Comparison of ENCODE assay signal across 14 cellular contexts in genomic region chr19:35844482-35845214, GRCh38. TPM values are rescaled to one million over a fixed set of nuclear protein-coding genes. Genes with fewer than 3 reads are reported as not detected.
DNase-seq lines count a peak whose midpoint lies in the region; ATAC-seq lines count a peak whose summit lies in the region.
"Had no signal": no experiment of that assay in that cellular context is flagged by ENCODE, and none has a peak within 500 bp of the region (broad histone marks: within the 10 kb centered on the region; RNA-seq: fewer than 3 reads in every experiment).

No MANE protein-coding gene starts in this region.

- H3K27me3 Mint-ChIP-seq in activated CD4-positive, alpha-beta T cell treated with anti-CD3 and anti-CD28 coated beads, Interleukin-2, amount 10 ng/mL, durations not matched to agents 24 days and 14 days = peaks cover 51% of the 10 kb centered on the region
- peaks cover 63% of the 10 kb centered on the region for H3K27me3 Mint-ChIP-seq in activated CD4-positive, alpha-beta memory T cell treated with anti-CD3 and anti-CD28 coated beads for 36 hours

- no peak for DNase-seq in activated CD4-positive, alpha-beta T cell treated with anti-CD3 and anti-CD28 coated beads, Interleukin-2, amount 10 ng/mL, durations not matched to agents 24 days and 14 days
- DNase-seq in activated CD4-positive, alpha-beta T cell treated with anti-CD3 and anti-CD28 coated beads for 4 hours = no peak
- no peak for DNase-seq in activated CD4-positive, alpha-beta memory T cell treated with anti-CD3 and anti-CD28 coated beads for 36 hours
- DNase-seq in NCI-H446 treated with DMSO at 0.1 percent for 48 hours (lab: John Stamatoyannopoulos, UW) = no peak
- no peak for DNase-seq in stimulated activated CD8-positive, alpha-beta memory T cell treated with anti-CD3 and anti-CD28 coated beads, Interleukin-4, amount 100 ng/mL, for 48 hours
- DNase-seq: DMS79 had no signal

- H3K9me3 ChIP-seq in iPS-18a (ENCODE audit: control insufficient read depth, low read depth, low read length) (no peaks in the 10 kb centered on the region), skeletal muscle satellite cell (replicated peaks; ENCODE audit: low read length) (no peaks in the 10 kb centered on the region)

- H3K36me3 Mint-ChIP-seq in activated CD4-positive, alpha-beta T cell treated with anti-CD3 and anti-CD28 coated beads, Interleukin-2, amount 10 ng/mL, durations not matched to agents 24 days and 14 days (ENCODE audit: low read depth) = no peaks in the 10 kb centered on the region
- H3K36me3 Mint-ChIP-seq in activated CD4-positive, alpha-beta memory T cell treated with anti-CD3 and anti-CD28 coated beads for 36 hours = no peaks in the 10 kb centered on the region

- H3K27me3 ChIP-seq in iPS-18a (ENCODE audit: control insufficient read depth, insufficient read depth, low read length) (peaks cover 64% of the 10 kb centered on the region), skeletal muscle satellite cell (ENCODE audit: control insufficient read depth, insufficient read depth, low read length) (peaks cover 67% of the 10 kb centered on the region)

- POLR2A ChIA-PET in activated CD4-positive, alpha-beta memory T cell treated with anti-CD3 and anti-CD28 coated beads for 36 hours (lab: Charles Lee) = no interaction called here

- intact Hi-C loops in activated CD4-positive, alpha-beta T cell treated with anti-CD3 and anti-CD28 coated beads, Interleukin-2, amount 10 ng/mL, durations not matched to agents 24 days and 14 days (cut with micrococcal nuclease) = no loop called here
- intact Hi-C loops in activated CD4-positive, alpha-beta memory T cell treated with anti-CD3 and anti-CD28 coated beads for 36 hours (cut with micrococcal nuclease) = no loop called here

- H3K27ac ChIP-seq in iPS-18a (ENCODE audit: low read length) = no peak overlapping the region
- H3K27ac ChIP-seq: epithelial cell of prostate, skin epidermis had no signal

- peak overlapping the region; percentile 66 for H3K4me3 Mint-ChIP-seq in activated CD4-positive, alpha-beta T cell treated with anti-CD3 and anti-CD28 coated beads, Interleukin-2, amount 10 ng/mL, durations not matched to agents 24 days and 14 days
- H3K4me3 Mint-ChIP-seq in activated CD4-positive, alpha-beta memory T cell treated with anti-CD3 and anti-CD28 coated beads for 36 hours = peak overlapping the region; percentile 40

- peaks cover 12% of the 10 kb centered on the region for H3K4me1 Mint-ChIP-seq in activated CD4-positive, alpha-beta T cell treated with anti-CD3 and anti-CD28 coated beads, Interleukin-2, amount 10 ng/mL, durations not matched to agents 24 days and 14 days
- H3K4me1 Mint-ChIP-seq in activated CD4-positive, alpha-beta memory T cell treated with anti-CD3 and anti-CD28 coated beads for 36 hours (ENCODE audit: low read depth) = peaks cover 15% of the 10 kb centered on the region

- H3K4me2 ChIP-seq in skeletal muscle satellite cell (ENCODE audit: low read length) = peak overlapping the region; percentile 64

- CTCF ChIA-PET in activated CD4-positive, alpha-beta memory T cell treated with anti-CD3 and anti-CD28 coated beads for 36 hours (lab: Charles Lee) = no interaction called here

- H3K27ac Mint-ChIP-seq in activated CD4-positive, alpha-beta T cell treated with anti-CD3 and anti-CD28 coated beads, Interleukin-2, amount 10 ng/mL, durations not matched to agents 24 days and 14 days = no peak overlapping the region
- H3K27ac Mint-ChIP-seq in activated CD4-positive, alpha-beta memory T cell treated with anti-CD3 and anti-CD28 coated beads for 36 hours = no peak overlapping the region

- H3K9me3 Mint-ChIP-seq in activated CD4-positive, alpha-beta T cell treated with anti-CD3 and anti-CD28 coated beads, Interleukin-2, amount 10 ng/mL, durations not matched to agents 24 days and 14 days = no peaks in the 10 kb centered on the region
- H3K9me3 Mint-ChIP-seq in activated CD4-positive, alpha-beta memory T cell treated with anti-CD3 and anti-CD28 coated beads for 36 hours = no peaks in the 10 kb centered on the region

- H3K9ac ChIP-seq in iPS-18a (ENCODE audit: low read length) (no peak overlapping the region), skeletal muscle satellite cell (ENCODE audit: low read depth, low read length) (no peak overlapping the region)

- no peaks in the 10 kb centered on the region for H3K36me3 ChIP-seq in iPS-18a (ENCODE audit: control insufficient read depth, low read depth, low read length)
- H3K36me3 ChIP-seq in skeletal muscle satellite cell (ENCODE audit: insufficient read depth, low read length) = no peaks in the 10 kb centered on the region

- H3K4me3 ChIP-seq in iPS-18a (ENCODE audit: low read length) = peak overlapping the region; percentile 43
- H3K4me3 ChIP-seq in skeletal muscle satellite cell (ENCODE audit: low read length) = no peak overlapping the region
- H3K4me3 ChIP-seq: GM12878 had no signal

- no peak for ATAC-seq in HG03432 (IDR thresholded peaks at IDR 0.05; ENCODE audit: unreplicated experiment)

- H3K4me1 ChIP-seq in iPS-18a (ENCODE audit: control insufficient read depth, low read depth, low read length) = peaks cover 5% of the 10 kb centered on the region
- peaks cover 5% of the 10 kb centered on the region for H3K4me1 ChIP-seq in skeletal muscle satellite cell (ENCODE audit: control insufficient read depth, insufficient read depth, low read length)

RNA-seq across cellular contexts. Expression of gene NPHS1, which starts 7.7 kb away (rescaled TPM):
- total RNA-seq in activated CD4-positive, alpha-beta T cell treated with anti-CD3 and anti-CD28 coated beads, Interleukin-2, amount 10 ng/mL, durations not matched to agents 24 days and 14 days = 0.28 TPM in 1 of 2 replicates, not detected in the other
- not detected for total RNA-seq in activated CD4-positive, alpha-beta memory T cell treated with anti-CD3 and anti-CD28 coated beads for 36 hours
- not detected in 2 replicates for total RNA-seq in skeletal muscle satellite cell (2012; rRNA removed)
- total RNA-seq: GM12878, HT-29, PC-3 had no signal

RNA-seq across cellular contexts. Expression of gene KIRREL2, which starts 12.1 kb away (rescaled TPM):
- total RNA-seq in activated CD4-positive, alpha-beta T cell treated with anti-CD3 and anti-CD28 coated beads, Interleukin-2, amount 10 ng/mL, durations not matched to agents 24 days and 14 days = 1.8 and 2.1 TPM in 2 replicates
- total RNA-seq in activated CD4-positive, alpha-beta memory T cell treated with anti-CD3 and anti-CD28 coated beads for 36 hours = under 1 TPM; 0.78 to 0.92 TPM
- 0.22 TPM in 1 of 2 replicates, not detected in the other for total RNA-seq in skeletal muscle satellite cell (2012; rRNA removed)
- total RNA-seq: GM12878, HT-29, PC-3 had no signal

RNA-seq across cellular contexts. Expression of gene APLP1, which starts 23.7 kb away (rescaled TPM):
- 2.0 and 2.4 TPM in 2 replicates for total RNA-seq in activated CD4-positive, alpha-beta T cell treated with anti-CD3 and anti-CD28 coated beads, Interleukin-2, amount 10 ng/mL, durations not matched to agents 24 days and 14 days
- total RNA-seq in activated CD4-positive, alpha-beta memory T cell treated with anti-CD3 and anti-CD28 coated beads for 36 hours = 1 to 10 TPM; 1.2 to 2.6 TPM
- 1.3 and 2.4 TPM in 2 replicates for total RNA-seq in skeletal muscle satellite cell (2012; rRNA removed)

RNA-seq across cellular contexts. Expression of gene PRODH2, which starts 32.0 kb away (rescaled TPM):
- total RNA-seq in activated CD4-positive, alpha-beta T cell treated with anti-CD3 and anti-CD28 coated beads, Interleukin-2, amount 10 ng/mL, durations not matched to agents 24 days and 14 days = not detected in 2 replicates
- total RNA-seq in activated CD4-positive, alpha-beta memory T cell treated with anti-CD3 and anti-CD28 coated beads for 36 hours = not detected
- not detected in 2 replicates for total RNA-seq in skeletal muscle satellite cell (2012; rRNA removed)
- total RNA-seq: GM12878, HT-29, PC-3 had no signal

RNA-seq across cellular contexts. Expression of gene NFKBID, which starts 55.7 kb away (rescaled TPM):
- total RNA-seq in activated CD4-positive, alpha-beta T cell treated with anti-CD3 and anti-CD28 coated beads, Interleukin-2, amount 10 ng/mL, durations not matched to agents 24 days and 14 days = 146 and 150 TPM in 2 replicates
- total RNA-seq in activated CD4-positive, alpha-beta memory T cell treated with anti-CD3 and anti-CD28 coated beads for 36 hours = 10 to 100 TPM; 66.7 to 70.9 TPM
- 3.5 and 6.3 TPM in 2 replicates for total RNA-seq in skeletal muscle satellite cell (2012; rRNA removed)
